In genomic region chr2:20229322-20230201, GRCh38 we compare ENCODE assay signal across 1 cellular context.
TF ChIP-seq lines count a peak whose summit lies in the region.

No MANE protein-coding gene starts in this region.

TF ChIP-seq in K562, 482 proteins besides CTCF, POLR2A, EP300 and RAD21 (continued from another document):
- TF ChIP-seq NCOA6 (IDR thresholded peaks at IDR 0.05) = no peak
- TF ChIP-seq, protein P1, sequence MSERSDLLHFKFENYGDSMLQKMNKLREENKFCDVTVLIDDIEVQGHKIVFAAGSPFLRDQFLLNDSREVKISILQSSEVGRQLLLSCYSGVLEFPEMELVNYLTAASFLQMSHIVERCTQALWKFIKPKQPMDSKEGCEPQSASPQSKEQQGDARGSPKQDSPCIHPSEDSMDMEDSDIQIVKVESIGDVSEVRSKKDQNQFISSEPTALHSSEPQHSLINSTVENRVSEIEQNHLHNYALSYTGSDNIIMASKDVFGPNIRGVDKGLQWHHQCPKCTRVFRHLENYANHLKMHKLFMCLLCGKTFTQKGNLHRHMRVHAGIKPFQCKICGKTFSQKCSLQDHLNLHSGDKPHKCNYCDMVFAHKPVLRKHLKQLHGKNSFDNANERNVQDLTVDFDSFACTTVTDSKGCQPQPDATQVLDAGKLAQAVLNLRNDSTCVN (CRISPR knock-in tag; IDR thresholded peaks at IDR 0.05) = 0 out of 2 replicates have a peak, but pooled peaks have one; percentile 45
- no peak for TF ChIP-seq ELK3 (CRISPR knock-in tag; IDR thresholded peaks at IDR 0.05)
- no peak for TF ChIP-seq HEY1 (CRISPR knock-in tag; IDR thresholded peaks at IDR 0.05; ENCODE audit: borderline replicate concordance)
- TF ChIP-seq CBX2 (IDR thresholded peaks at IDR 0.05; ENCODE audit: insufficient read depth, low read length, poor library complexity, severe bottlenecking) = no peak
